Comparison of ENCODE assay signal across 8 cellular contexts in the genomic region with DNA sequence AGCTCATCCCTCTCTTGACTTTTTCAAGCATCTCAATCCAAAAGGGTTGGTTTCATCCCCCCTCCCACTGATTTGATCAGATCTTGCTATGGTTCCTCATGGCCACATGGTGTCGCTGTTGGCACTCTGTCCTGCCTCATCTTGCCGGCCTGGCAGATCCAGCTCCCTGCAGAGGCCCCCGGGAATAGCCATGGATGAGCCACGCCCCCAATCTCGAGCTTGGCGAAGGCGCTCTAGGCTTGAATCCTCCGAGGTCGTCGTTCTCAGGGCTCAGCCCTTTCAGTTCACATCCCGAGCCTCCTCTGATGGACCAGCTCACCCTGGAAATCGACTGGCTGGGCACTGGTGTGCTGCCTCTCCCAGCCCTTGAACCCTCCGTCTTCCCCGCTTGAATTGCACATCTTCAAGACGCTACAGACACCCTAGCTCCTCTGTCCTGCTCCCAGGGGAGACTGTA.
DNase-seq lines count a peak whose midpoint lies in the region; ATAC-seq and TF ChIP-seq lines count a peak whose summit lies in the region.

No MANE protein-coding gene starts in this region.

- H3K79me2 ChIP-seq in Karpas-422 (ENCODE audit: low read length), result no peaks in the 10 kb centered on the region
- H3K79me2 ChIP-seq in PC-3 (ENCODE audit: low read length), result no peaks in the 10 kb centered on the region

- peak; percentile 33 for DNase-seq in SIG-M5 treated with dmso at 0.1 percent for 504 hours (lab: John Stamatoyannopoulos, UW; ENCODE audit: unreplicated experiment)
- DNase-seq in SIG-M5 (lab: John Stamatoyannopoulos, UW), result no peak
- peak; percentile 80 for DNase-seq in Karpas-422
- DNase-seq in PC-3, result peak; percentile 44
- DNase-seq in cardiac fibroblast (ENCODE audit: low read depth in 2 of 2), result peak; percentile 44 to 84
- DNase-seq in islet precursor cell, result peak; percentile 94
- DNase-seq in stimulated activated CD4-positive, alpha-beta T cell treated with anti-CD3 and anti-CD28 coated beads, Interleukin-15, amount 100 ng/mL, for 24 hours, result peak; percentile 46

- CTCF ChIA-PET in PC-3 (lab: Charles Lee), result interaction anchor here (0.7 kb wide), 1 partner anchor 241 kb away, joined by 3 read pairs; no protein-coding TSS in a partner anchor

- H3K9ac ChIP-seq in Karpas-422 (ENCODE audit: low read length), result no peak overlapping the region
- H3K9ac ChIP-seq in PC-3 (ENCODE audit: low read length), result no peak overlapping the region

- no peaks in the 10 kb centered on the region for H3K27me3 ChIP-seq in Karpas-422 (ENCODE audit: low read length)
- H3K27me3 ChIP-seq in PC-3 (ENCODE audit: low read length), result peaks cover 8% of the 10 kb centered on the region; the same call in 1 of the 2 replicates

- H4K20me1 ChIP-seq in Karpas-422 (ENCODE audit: insufficient read depth, low read depth, low read length) (no peaks in the 10 kb centered on the region), PC-3 (ENCODE audit: low read length) (no peaks in the 10 kb centered on the region)

- H3F3A ChIP-seq in PC-3 (ENCODE audit: low read length, unreplicated experiment), result no peaks in the 10 kb centered on the region

- TF ChIP-seq CTCF in PC-3 (conservative IDR thresholded peaks at IDR 0.05; ENCODE audit: low read depth, low read length) (peak; percentile 77), cardiac fibroblast (IDR thresholded peaks at IDR 0.05; ENCODE audit: low read depth, low read length) (peak; percentile 64)

- no peak overlapping the region for H3K4me3 ChIP-seq in Karpas-422 (ENCODE audit: low read length)
- no peak overlapping the region for H3K4me3 ChIP-seq in PC-3 (ENCODE audit: low read length)
- peak overlapping the region in 1 of 2 donors; percentile 6 for H3K4me3 ChIP-seq in cardiac fibroblast (replicated peaks in 1 of 2; ENCODE audit: low read depth in 2 of 2, low read length in 2 of 2)

- no TSS peak for BruUV-seq in PC-3 (replicated peaks; lab: Mats Ljungman, UMichigan)

- ATAC-seq in PC-3 (peak; percentile 63), GM18909 (IDR thresholded peaks at IDR 0.05; ENCODE audit: poor library complexity, unreplicated experiment) (no peak)

- no peak overlapping the region for H3K27ac ChIP-seq in Karpas-422 (ENCODE audit: low read length)
- no peak overlapping the region for H3K27ac ChIP-seq in PC-3 (ENCODE audit: low read length)

- H3K9me3 ChIP-seq in Karpas-422 (ENCODE audit: low read length) (no peaks in the 10 kb centered on the region), PC-3 (ENCODE audit: low read length) (no peaks in the 10 kb centered on the region)

- H2AFZ ChIP-seq in Karpas-422 (ENCODE audit: low read length) (no peak overlapping the region), PC-3 (ENCODE audit: low read length) (peak overlapping the region; percentile 48; the same call in 1 of the 2 replicates)

- H3K9me2 ChIP-seq in Karpas-422 (replicated peaks; ENCODE audit: insufficient read depth, low read length) (no peaks in the 10 kb centered on the region), PC-3 (replicated peaks; ENCODE audit: low read length) (no peaks in the 10 kb centered on the region)

- POLR2A ChIA-PET in PC-3 (lab: Charles Lee; ENCODE audit: unreplicated experiment), result no interaction called here

- no peak overlapping the region for H3K4me2 ChIP-seq in Karpas-422 (ENCODE audit: low read depth, low read length, poor library complexity, severe bottlenecking)
- H3K4me2 ChIP-seq in PC-3 (ENCODE audit: low read length), result no peak overlapping the region

- H3K4me1 ChIP-seq in Karpas-422 (ENCODE audit: low read length) (no peaks in the 10 kb centered on the region), PC-3 (ENCODE audit: insufficient read depth, low read length) (no peaks in the 10 kb centered on the region)

- H3K36me3 ChIP-seq in Karpas-422 (ENCODE audit: insufficient read depth, low read length) (no peaks in the 10 kb centered on the region), PC-3 (ENCODE audit: low read depth, low read length) (no peaks in the 10 kb centered on the region)

- intact Hi-C loops in PC-3 (cut with micrococcal nuclease), result no loop called here
